ENCODE assay signal across 13 cellular contexts in genomic region chr2:234682492-234683228, GRCh38.
DNase-seq lines count a peak whose midpoint lies in the region; ATAC-seq, FAIRE-seq and TF ChIP-seq lines count a peak whose summit lies in the region.
"Had no signal": no experiment of that assay in that cellular context is flagged by ENCODE, and none has a peak within 500 bp of the region (broad histone marks: within the 10 kb centered on the region; RNA-seq: fewer than 3 reads in every experiment).

No MANE protein-coding gene starts in this region.

- H2BK5ac ChIP-seq in H1 (ENCODE audit: low read depth, low read length) = peak overlapping the region; percentile 82; the same call in 1 of the 2 replicates

- TF ChIP-seq POLR2A in H1 (IDR thresholded peaks at IDR 0.05; ENCODE audit: control extremely low read depth in 1 of 2, low read depth in 2 of 2, low read length in 2 of 2) = no peak

- H3K9me3 Mint-ChIP-seq in activated CD4-positive, alpha-beta T cell treated with anti-CD3 and anti-CD28 coated beads, Interleukin-2, amount 10 ng/mL, durations not matched to agents 24 days and 14 days = no peaks in the 10 kb centered on the region

- peak overlapping the region; percentile 61 for H3K56ac ChIP-seq in H1 (replicated peaks; ENCODE audit: insufficient read length, low read depth, low read length)

- peak overlapping the region; percentile 96 for H3K4ac ChIP-seq in H1 (replicated peaks; ENCODE audit: insufficient read length, low read depth, low read length)

- TF ChIP-seq EP300 in H1 (IDR thresholded peaks at IDR 0.05; ENCODE audit: borderline replicate concordance in 1 of 2, low read depth in 2 of 2, low read length in 2 of 2) = no peak

- TF ChIP-seq RAD21 in H1 (IDR thresholded peaks at IDR 0.05 in 1 of 2, conservative IDR thresholded peaks at IDR 0.05 in 1 of 2; ENCODE audit: low read depth in 2 of 2, low read length in 2 of 2) = no peak

- H3K4me1 Mint-ChIP-seq in activated CD4-positive, alpha-beta T cell treated with anti-CD3 and anti-CD28 coated beads, Interleukin-2, amount 10 ng/mL, durations not matched to agents 24 days and 14 days = no peaks in the 10 kb centered on the region

- peak overlapping the region; percentile 100 for H2AK5ac ChIP-seq in H1 (ENCODE audit: low read depth, low read length)

- H3K4me2 ChIP-seq in H1 (ENCODE audit: insufficient read depth in 1 of 2, low read depth in 2 of 2, low read length in 2 of 2) = no peak overlapping the region; a peak in 1 of 4 replicates

- H3K4me3 ChIP-seq in H1 (ENCODE audit: extremely low read depth in 1 of 4, insufficient read depth in 2 of 4, low read depth in 3 of 4, low read length in 4 of 4) = no peak overlapping the region
- H3K4me3 ChIP-seq in retinal pigment epithelial cell (ENCODE audit: low read length) = peak overlapping the region; percentile 21

- no peaks in the 10 kb centered on the region for H3K79me1 ChIP-seq in H1 (ENCODE audit: low read depth, low read length)

- ATAC-seq in HG03520 (IDR thresholded peaks at IDR 0.05; ENCODE audit: unreplicated experiment) = no peak
- ATAC-seq: activated naive CD4-positive, alpha-beta T cell treated with anti-CD3 and anti-CD28 coated beads, Interleukin-2, amount 50 U/mL, for 72 hours had no signal

- DNase-seq in DMS153 (lab: John Stamatoyannopoulos, UW) (peak; percentile 79), DMS153 treated with DMSO at 0.1 percent for 48 hours (lab: John Stamatoyannopoulos, UW; ENCODE audit: unreplicated experiment) (no peak), NCI-H345 (lab: John Stamatoyannopoulos, UW) (peak; percentile 94), H1 (ENCODE audit: low read depth in 1 of 2, low spot score in 2 of 2) (peak in 1 of 2 experiments; percentile 43), retinal pigment epithelial cell (ENCODE audit: low read depth) (peak; percentile 64)
- no peak for DNase-seq in NK-92 treated with Interleukin-12 subunit alpha and Interleukin-12 subunit beta, amount 100 ng/mL, for 24 hours (lab: John Stamatoyannopoulos, UW)
- DNase-seq in activated CD4-positive, alpha-beta T cell treated with anti-CD3 and anti-CD28 coated beads, Interleukin-2, amount 10 ng/mL, durations not matched to agents 24 days and 14 days = no peak
- DNase-seq: 8988T, DND-41, NCI-H2029 had no signal

- peaks cover 3 to 22% (median 15%) of the 10 kb centered on the region in 4 experiments; a peak in 5 of 7 replicates for H3K4me1 ChIP-seq in H1 (replicated peaks in 1 of 4; ENCODE audit: control insufficient read depth in 3 of 4, insufficient read depth in 4 of 4, low read length in 3 of 4)
- H3K4me1 ChIP-seq: parathyroid adenoma had no signal

- H3K27ac ChIP-seq in H1 (ENCODE audit: low read depth, low read length) = no peak overlapping the region
- H3K27ac ChIP-seq: parathyroid adenoma had no signal

- H4K8ac ChIP-seq in H1 (ENCODE audit: extremely low read depth, insufficient read depth, low read length) = 0 out of 2 replicates have a peak overlapping the region, but pooled peaks have one; percentile 26

- peak overlapping the region; percentile 99 for H2BK15ac ChIP-seq in H1 (ENCODE audit: low read length)

- TF ChIP-seq CTCF in H1 (IDR thresholded peaks at IDR 0.05; ENCODE audit: control extremely low read depth in 1 of 3, insufficient read depth in 1 of 3, low read depth in 1 of 3, low read length in 3 of 3) (no peak), retinal pigment epithelial cell (conservative IDR thresholded peaks at IDR 0.05; ENCODE audit: low read depth, low read length) (no peak)

- peaks cover 5% of the 10 kb centered on the region; the same call in 1 of the 2 replicates for H3K23me2 ChIP-seq in H1 (ENCODE audit: low read depth, low read length)

- peak overlapping the region; percentile 72 for H3K18ac ChIP-seq in H1 (ENCODE audit: extremely low read depth, low read length)

- H2AFZ ChIP-seq in H1 (ENCODE audit: low read length) = no peak overlapping the region
- H2AFZ ChIP-seq: parathyroid adenoma had no signal

- H4K20me1 ChIP-seq in H1 (replicated peaks in 1 of 2; ENCODE audit: control insufficient read depth in 1 of 2, insufficient read depth in 2 of 2, low read length in 2 of 2) = peaks cover 0 to 4% of the 10 kb centered on the region in 2 experiments

- peak overlapping the region; percentile 98 for H4K91ac ChIP-seq in H1 (replicated peaks; ENCODE audit: insufficient read length, low read length)

- intact Hi-C loops in activated CD4-positive, alpha-beta T cell treated with anti-CD3 and anti-CD28 coated beads, Interleukin-2, amount 10 ng/mL, durations not matched to agents 24 days and 14 days (cut with micrococcal nuclease) = no loop called here

- H3K36me3 ChIP-seq in H1 (ENCODE audit: control insufficient read depth in 2 of 4, insufficient read depth in 4 of 4, low read length in 3 of 4) = peaks cover 0 to 6% (median 0%) of the 10 kb centered on the region in 4 experiments; a peak in 2 of 8 replicates

- no peak overlapping the region for H3K4me3 Mint-ChIP-seq in activated CD4-positive, alpha-beta T cell treated with anti-CD3 and anti-CD28 coated beads, Interleukin-2, amount 10 ng/mL, durations not matched to agents 24 days and 14 days

- peaks cover 10% of the 10 kb centered on the region for H3K27me3 Mint-ChIP-seq in activated CD4-positive, alpha-beta T cell treated with anti-CD3 and anti-CD28 coated beads, Interleukin-2, amount 10 ng/mL, durations not matched to agents 24 days and 14 days

- no peaks in the 10 kb centered on the region for H3K79me2 ChIP-seq in H1 (ENCODE audit: control insufficient read depth in 1 of 2, insufficient read depth in 2 of 2, low read length in 2 of 2)
- H3K79me2 ChIP-seq: parathyroid adenoma had no signal

- POLR2A ChIA-PET in H1 (lab: Charles Lee; ENCODE audit: partially characterized antibody) = no interaction called here

- no peak overlapping the region for H3K9ac ChIP-seq in H1 (replicated peaks in 1 of 4; ENCODE audit: extremely low read depth in 1 of 4, low read depth in 3 of 4, low read length in 3 of 4)
- H3K9ac ChIP-seq: parathyroid adenoma had no signal

- H4K5ac ChIP-seq in H1 (ENCODE audit: insufficient read length, low read depth, low read length) = peak overlapping the region; percentile 52

- H3K14ac ChIP-seq in H1 (ENCODE audit: insufficient read length) = no peak overlapping the region

- FAIRE-seq in H1 (lab: Jason Lieb, UNC) = no peak

- peak overlapping the region; percentile 94 for H2BK20ac ChIP-seq in H1 (ENCODE audit: low read length)

- H3K27ac Mint-ChIP-seq in activated CD4-positive, alpha-beta T cell treated with anti-CD3 and anti-CD28 coated beads, Interleukin-2, amount 10 ng/mL, durations not matched to agents 24 days and 14 days = no peak overlapping the region
- H3K27ac Mint-ChIP-seq: activated naive CD4-positive, alpha-beta T cell treated with anti-CD3 and anti-CD28 coated beads, Interleukin-2, amount 50 U/mL, for 72 hours had no signal

- WGBS in H1 (ENCODE audit: extremely low coverage in 1 of 2, insufficient coverage in 1 of 2, insufficient read length in 1 of 2, insufficient replicate concordance in 2 of 2, low coverage in 1 of 2, low lambda C conversion rate in 2 of 2, missing lambda C conversion rate in 1 of 2), 2 experiments = 84% methylated on average over 4 of the region's 4 CpGs; no CpG with 5 or more reads in 1 of the 2 experiments

- H3K36me3 Mint-ChIP-seq in activated CD4-positive, alpha-beta T cell treated with anti-CD3 and anti-CD28 coated beads, Interleukin-2, amount 10 ng/mL, durations not matched to agents 24 days and 14 days (ENCODE audit: low read depth) = no peaks in the 10 kb centered on the region
- H3K36me3 Mint-ChIP-seq: activated naive CD4-positive, alpha-beta T cell treated with anti-CD3 and anti-CD28 coated beads, Interleukin-2, amount 50 U/mL, for 72 hours had no signal

- H3K27me3 ChIP-seq in H1 (replicated peaks in 1 of 4; ENCODE audit: control insufficient read depth in 3 of 4, extremely low read depth in 1 of 4, insufficient read depth in 3 of 4, low read length in 3 of 4) = no peaks in the 10 kb centered on the region

- peak overlapping the region; percentile 59 for H2BK120ac ChIP-seq in H1 (replicated peaks; ENCODE audit: low read depth, low read length)

- CTCF ChIA-PET in H1 (lab: Charles Lee; ENCODE audit: partially characterized antibody) = interaction anchor here (0.6 to 1.6 kb wide), 2 partner anchors 13 to 199 kb away, joined by 3 to 4 read pairs; no protein-coding TSS in a partner anchor

- H3K23ac ChIP-seq in H1 (ENCODE audit: insufficient read length) = no peak overlapping the region

- H3K9me3 ChIP-seq in H1 (ENCODE audit: insufficient read depth in 2 of 2, low read depth in 1 of 2, low read length in 1 of 2) = peaks cover 12 to 13% of the 10 kb centered on the region in 2 experiments

- peak overlapping the region; percentile 99 for H2BK12ac ChIP-seq in H1 (ENCODE audit: low read depth, low read length)

TF ChIP-seq in H1, 55 proteins besides CTCF, POLR2A, EP300 and RAD21:
- TF ChIP-seq SIX5 (IDR thresholded peaks at IDR 0.05; ENCODE audit: low read depth, low read length) (peak; percentile 49), RFX5 (IDR thresholded peaks at IDR 0.05; ENCODE audit: borderline replicate concordance, low read depth, low read length) (no peak), JUN (IDR thresholded peaks at IDR 0.05; ENCODE audit: low read depth, low read length) (no peak)

Comparison
In these comparisons a context has a peak if more than half of its experiments do, and no peak if none do; other contexts are left out.
1. DNase-seq: peak in DMS153 (single experiment), NCI-H345 (single experiment) and retinal pigment epithelial cell (single experiment); none in DMS153 treated with DMSO at 0.1 percent for 48 hours (single experiment), NK-92 treated with Interleukin-12 subunit alpha and Interleukin-12 subunit beta, amount 100 ng/mL, for 24 hours (single experiment) and activated CD4-positive, alpha-beta T cell treated with anti-CD3 and anti-CD28 coated beads, Interleukin-2, amount 10 ng/mL, durations not matched to agents 24 days and 14 days (single experiment).